ENCODE assay signal across 1 cellular context in the genomic region with DNA sequence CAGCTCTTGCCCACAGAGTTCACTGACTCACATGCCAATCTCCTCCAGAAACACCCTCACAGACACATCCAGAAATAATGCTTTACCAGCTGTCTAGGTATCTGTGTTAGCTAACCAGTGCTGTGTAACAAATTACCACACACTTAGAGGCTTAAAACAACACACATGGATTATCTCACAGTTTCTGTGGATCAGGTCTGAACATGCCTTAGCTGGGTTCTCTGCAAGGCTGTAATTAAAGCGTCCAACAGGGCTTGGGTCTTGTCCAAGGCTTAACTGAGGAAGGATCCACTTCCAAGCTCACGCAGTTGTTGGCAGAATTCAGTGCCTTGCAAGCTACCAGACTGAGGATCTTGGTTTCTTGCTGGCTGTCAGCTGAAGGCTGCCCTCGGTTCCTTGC.
TF ChIP-seq lines count a peak whose summit lies in the region.

No MANE protein-coding gene starts in this region.

TF ChIP-seq in HEK293, 187 proteins besides CTCF, POLR2A, EP300 and RAD21 (continued from another document and continues in another):
- TF ChIP-seq PRDM2 (tag by site-specific recombination; IDR thresholded peaks at IDR 0.05; ENCODE audit: borderline replicate concordance) (no peak), ZNF664 (tag by site-specific recombination; IDR thresholded peaks at IDR 0.05) (peak; percentile 33; the same call in 1 of the 2 replicates), ZNF626 (tag by site-specific recombination; IDR thresholded peaks at IDR 0.05) (no peak), SP7 (tag by site-specific recombination; IDR thresholded peaks at IDR 0.05) (peak; percentile 98), ZNF521 (tag by site-specific recombination; IDR thresholded peaks at IDR 0.05) (no peak), ZNF146 (tag by site-specific recombination; IDR thresholded peaks at IDR 0.05) (no peak), MYNN (tag by site-specific recombination; IDR thresholded peaks at IDR 0.05; ENCODE audit: borderline replicate concordance) (no peak), HOXA7 (CRISPR knock-in tag; IDR thresholded peaks at IDR 0.05; ENCODE audit: borderline replicate concordance) (no peak), RBAK (tag by site-specific recombination; IDR thresholded peaks at IDR 0.05) (peak; percentile 96), ZNF248 (tag by site-specific recombination; IDR thresholded peaks at IDR 0.05) (no peak), AEBP2 (tag by site-specific recombination; IDR thresholded peaks at IDR 0.05; ENCODE audit: borderline replicate concordance) (no peak), ZBTB21 (tag by site-specific recombination; IDR thresholded peaks at IDR 0.05) (peak; percentile 65; the same call in 1 of the 2 replicates), ZNF768 (tag by site-specific recombination; IDR thresholded peaks at IDR 0.05) (no peak), EGR2 (tag by site-specific recombination; IDR thresholded peaks at IDR 0.05; ENCODE audit: low read depth) (no peak), ZNF585B (tag by site-specific recombination; IDR thresholded peaks at IDR 0.05) (no peak), ZFP3 (tag by site-specific recombination; IDR thresholded peaks at IDR 0.05; ENCODE audit: low read depth) (no peak), ZIC2 (tag by site-specific recombination; IDR thresholded peaks at IDR 0.05) (peak; percentile 55), ZNF596 (tag by site-specific recombination; IDR thresholded peaks at IDR 0.05) (no peak), ZFP69B (tag by site-specific recombination; IDR thresholded peaks at IDR 0.05) (no peak), YY1 (tag by site-specific recombination; IDR thresholded peaks at IDR 0.05) (no peak), ZNF843 (tag by site-specific recombination; IDR thresholded peaks at IDR 0.05) (peak; percentile 57; the same call in 1 of the 2 replicates), ZSCAN16 (tag by site-specific recombination; IDR thresholded peaks at IDR 0.05) (no peak), ZNF658 (tag by site-specific recombination; IDR thresholded peaks at IDR 0.05) (no peak), FEZF1 (tag by site-specific recombination; IDR thresholded peaks at IDR 0.05) (peak; percentile 47; the same call in 1 of the 2 replicates), ZNF394 (tag by site-specific recombination; IDR thresholded peaks at IDR 0.05; ENCODE audit: borderline replicate concordance) (peak; percentile 40; the same call in 1 of the 2 replicates), ZEB2 (tag by site-specific recombination; IDR thresholded peaks at IDR 0.05) (no peak), ZFP41 (tag by site-specific recombination; IDR thresholded peaks at IDR 0.05; ENCODE audit: borderline replicate concordance) (no peak), ZNF138 (tag by site-specific recombination; IDR thresholded peaks at IDR 0.05; ENCODE audit: borderline replicate concordance) (no peak), GLI4 (tag by site-specific recombination; IDR thresholded peaks at IDR 0.05) (no peak), GLIS2 (tag by site-specific recombination; IDR thresholded peaks at IDR 0.05) (no peak), ZNF549 (tag by site-specific recombination; IDR thresholded peaks at IDR 0.05) (no peak), ZNF785 (tag by site-specific recombination; IDR thresholded peaks at IDR 0.05) (no peak), ZBTB6 (tag by site-specific recombination; IDR thresholded peaks at IDR 0.05) (no peak), ZNF140 (tag by site-specific recombination; IDR thresholded peaks at IDR 0.05) (no peak), ZSCAN30 (tag by site-specific recombination; IDR thresholded peaks at IDR 0.05) (no peak), ZBTB1 (tag by site-specific recombination; IDR thresholded peaks at IDR 0.05) (no peak), ZNF558 (tag by site-specific recombination; IDR thresholded peaks at IDR 0.05) (no peak), ZBTB17 (tag by site-specific recombination; IDR thresholded peaks at IDR 0.05) (peak; percentile 67), ZNF548 (tag by site-specific recombination; IDR thresholded peaks at IDR 0.05) (no peak), ZNF449 (tag by site-specific recombination; IDR thresholded peaks at IDR 0.05) (no peak), ZNF624 (tag by site-specific recombination; IDR thresholded peaks at IDR 0.05) (no peak), ZNF274 (IDR thresholded peaks at IDR 0.05; ENCODE audit: low read length) (no peak), ZNF274 (tag by site-specific recombination; IDR thresholded peaks at IDR 0.05; ENCODE audit: borderline replicate concordance) (no peak), PRDM1 (tag by site-specific recombination; IDR thresholded peaks at IDR 0.05) (no peak), ZNF555 (tag by site-specific recombination; conservative IDR thresholded peaks at IDR 0.05) (no peak), ZNF391 (tag by site-specific recombination; IDR thresholded peaks at IDR 0.05; ENCODE audit: borderline replicate concordance, low read depth) (no peak), ZNF426 (tag by site-specific recombination; IDR thresholded peaks at IDR 0.05) (no peak), ZFHX2 (tag by site-specific recombination; conservative IDR thresholded peaks at IDR 0.05) (peak; percentile 34), ZNF600 (tag by site-specific recombination; IDR thresholded peaks at IDR 0.05) (no peak), ZNF76 (tag by site-specific recombination; IDR thresholded peaks at IDR 0.05; ENCODE audit: borderline replicate concordance, low read depth) (no peak), WT1 (tag by site-specific recombination; IDR thresholded peaks at IDR 0.05) (no peak), ZNF530 (tag by site-specific recombination; IDR thresholded peaks at IDR 0.05; ENCODE audit: low read depth) (no peak)
- TF ChIP-seq, protein P1, sequence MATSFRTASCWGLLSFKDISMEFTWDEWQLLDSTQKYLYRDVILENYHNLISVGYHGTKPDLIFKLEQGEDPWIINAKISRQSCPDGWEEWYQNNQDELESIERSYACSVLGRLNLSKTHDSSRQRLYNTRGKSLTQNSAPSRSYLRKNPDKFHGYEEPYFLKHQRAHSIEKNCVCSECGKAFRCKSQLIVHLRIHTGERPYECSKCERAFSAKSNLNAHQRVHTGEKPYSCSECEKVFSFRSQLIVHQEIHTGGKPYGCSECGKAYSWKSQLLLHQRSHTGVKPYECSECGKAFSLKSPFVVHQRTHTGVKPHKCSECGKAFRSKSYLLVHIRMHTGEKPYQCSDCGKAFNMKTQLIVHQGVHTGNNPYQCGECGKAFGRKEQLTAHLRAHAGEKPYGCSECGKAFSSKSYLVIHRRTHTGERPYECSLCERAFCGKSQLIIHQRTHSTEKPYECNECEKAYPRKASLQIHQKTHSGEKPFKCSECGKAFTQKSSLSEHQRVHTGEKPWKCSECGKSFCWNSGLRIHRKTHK (tag by site-specific recombination; IDR thresholded peaks at IDR 0.05): no peak
- TF ChIP-seq, protein P2, sequence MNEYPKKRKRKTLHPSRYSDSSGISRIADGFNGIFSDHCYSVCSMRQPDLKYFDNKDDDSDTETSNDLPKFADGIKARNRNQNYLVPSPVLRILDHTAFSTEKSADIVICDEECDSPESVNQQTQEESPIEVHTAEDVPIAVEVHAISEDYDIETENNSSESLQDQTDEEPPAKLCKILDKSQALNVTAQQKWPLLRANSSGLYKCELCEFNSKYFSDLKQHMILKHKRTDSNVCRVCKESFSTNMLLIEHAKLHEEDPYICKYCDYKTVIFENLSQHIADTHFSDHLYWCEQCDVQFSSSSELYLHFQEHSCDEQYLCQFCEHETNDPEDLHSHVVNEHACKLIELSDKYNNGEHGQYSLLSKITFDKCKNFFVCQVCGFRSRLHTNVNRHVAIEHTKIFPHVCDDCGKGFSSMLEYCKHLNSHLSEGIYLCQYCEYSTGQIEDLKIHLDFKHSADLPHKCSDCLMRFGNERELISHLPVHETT (tag by site-specific recombination; IDR thresholded peaks at IDR 0.05): no peak
- TF ChIP-seq, protein P3, sequence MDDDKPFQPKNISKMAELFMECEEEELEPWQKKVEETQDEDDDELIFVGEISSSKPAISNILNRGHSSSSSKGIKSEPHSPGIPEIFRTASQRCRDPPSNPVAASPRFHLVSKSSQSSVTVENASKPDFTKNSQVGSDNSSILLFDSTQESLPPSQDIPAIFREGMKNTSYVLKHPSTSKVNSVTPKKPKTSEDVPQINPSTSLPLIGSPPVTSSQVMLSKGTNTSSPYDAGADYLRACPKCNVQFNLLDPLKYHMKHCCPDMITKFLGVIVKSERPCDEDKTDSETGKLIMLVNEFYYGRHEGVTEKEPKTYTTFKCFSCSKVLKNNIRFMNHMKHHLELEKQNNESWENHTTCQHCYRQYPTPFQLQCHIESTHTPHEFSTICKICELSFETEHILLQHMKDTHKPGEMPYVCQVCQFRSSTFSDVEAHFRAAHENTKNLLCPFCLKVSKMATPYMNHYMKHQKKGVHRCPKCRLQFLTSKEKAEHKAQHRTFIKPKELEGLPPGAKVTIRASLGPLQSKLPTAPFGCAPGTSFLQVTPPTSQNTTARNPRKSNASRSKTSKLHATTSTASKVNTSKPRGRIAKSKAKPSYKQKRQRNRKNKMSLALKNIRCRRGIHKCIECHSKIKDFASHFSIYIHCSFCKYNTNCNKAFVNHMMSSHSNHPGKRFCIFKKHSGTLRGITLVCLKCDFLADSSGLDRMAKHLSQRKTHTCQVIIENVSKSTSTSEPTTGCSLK (tag by site-specific recombination; IDR thresholded peaks at IDR 0.05): no peak
- TF ChIP-seq, protein P4, sequence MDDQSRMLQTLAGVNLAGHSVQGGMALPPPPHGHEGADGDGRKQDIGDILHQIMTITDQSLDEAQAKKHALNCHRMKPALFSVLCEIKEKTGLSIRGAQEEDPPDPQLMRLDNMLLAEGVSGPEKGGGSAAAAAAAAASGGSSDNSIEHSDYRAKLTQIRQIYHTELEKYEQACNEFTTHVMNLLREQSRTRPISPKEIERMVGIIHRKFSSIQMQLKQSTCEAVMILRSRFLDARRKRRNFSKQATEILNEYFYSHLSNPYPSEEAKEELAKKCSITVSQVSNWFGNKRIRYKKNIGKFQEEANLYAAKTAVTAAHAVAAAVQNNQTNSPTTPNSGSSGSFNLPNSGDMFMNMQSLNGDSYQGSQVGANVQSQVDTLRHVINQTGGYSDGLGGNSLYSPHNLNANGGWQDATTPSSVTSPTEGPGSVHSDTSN (CRISPR knock-in tag; IDR thresholded peaks at IDR 0.05): no peak
